In the genomic region with DNA sequence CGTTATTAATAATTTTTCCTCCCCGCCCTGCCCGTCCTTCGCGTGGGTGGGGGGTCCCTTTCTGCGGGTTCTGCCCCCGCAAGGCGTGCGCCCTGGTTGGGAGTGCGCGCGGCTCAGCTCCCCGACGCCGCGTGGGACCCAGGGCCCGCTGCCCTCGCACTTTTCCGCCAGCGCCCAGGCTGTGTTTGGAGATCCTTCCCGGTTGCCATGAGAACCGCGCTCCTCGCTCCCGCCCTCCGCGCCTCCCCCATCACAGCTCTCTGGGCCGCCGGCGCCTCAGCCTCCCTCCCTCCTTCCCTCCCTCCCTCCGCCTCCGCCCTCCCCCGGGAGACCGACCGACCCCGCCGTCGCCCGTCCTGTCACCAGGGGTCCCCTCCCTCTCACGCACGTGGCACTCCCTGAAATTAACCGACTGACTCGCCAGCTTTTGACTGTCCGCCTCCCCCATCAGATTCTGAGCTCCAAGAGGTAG, we compare ENCODE assay signal across 1 cellular context.
TF ChIP-seq lines count a peak whose summit lies in the region.

No MANE protein-coding gene starts in this region.

TF ChIP-seq in GM12878, 131 proteins besides CTCF, POLR2A, EP300 and RAD21 (continues in another document):
- TF ChIP-seq EED (IDR thresholded peaks at IDR 0.05; ENCODE audit: low read depth), result no peak
- TF ChIP-seq FOS (IDR thresholded peaks at IDR 0.05; ENCODE audit: borderline replicate concordance, extremely low read depth, insufficient read length), result no peak
- no peak for TF ChIP-seq NR2C1 (IDR thresholded peaks at IDR 0.05)
- no peak for TF ChIP-seq SIX5 (IDR thresholded peaks at IDR 0.05; ENCODE audit: low read depth, low read length, severe bottlenecking)
- TF ChIP-seq SMAD5 (IDR thresholded peaks at IDR 0.05; ENCODE audit: low read depth), result no peak
- no peak for TF ChIP-seq SIN3A (IDR thresholded peaks at IDR 0.05; ENCODE audit: low read depth, low read length)
- TF ChIP-seq MYC (IDR thresholded peaks at IDR 0.05; ENCODE audit: insufficient read depth, insufficient read length, insufficient replicate concordance, low read length, severe bottlenecking), result no peak
- peak; percentile 42 to 55; a peak in 2 of 4 replicates for TF ChIP-seq BHLHE40 (IDR thresholded peaks at IDR 0.05; ENCODE audit: borderline replicate concordance in 1 of 2, low read depth in 2 of 2, low read length in 1 of 2)
- TF ChIP-seq CUX1 (IDR thresholded peaks at IDR 0.05; ENCODE audit: insufficient replicate concordance, low read depth, low read length), result no peak
- no peak for TF ChIP-seq ZNF592 (IDR thresholded peaks at IDR 0.05)
- peak; percentile 58 for TF ChIP-seq CHD2 (IDR thresholded peaks at IDR 0.05; ENCODE audit: borderline replicate concordance, low read depth, low read length)
- TF ChIP-seq, protein P1, sequence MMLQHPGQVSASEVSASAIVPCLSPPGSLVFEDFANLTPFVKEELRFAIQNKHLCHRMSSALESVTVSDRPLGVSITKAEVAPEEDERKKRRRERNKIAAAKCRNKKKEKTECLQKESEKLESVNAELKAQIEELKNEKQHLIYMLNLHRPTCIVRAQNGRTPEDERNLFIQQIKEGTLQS (IDR thresholded peaks at IDR 0.05; ENCODE audit: borderline replicate concordance, extremely low read depth, low read depth, low read length), result no peak
- TF ChIP-seq CEBPB (IDR thresholded peaks at IDR 0.05; ENCODE audit: borderline replicate concordance in 1 of 2, low read depth in 2 of 2, low read length in 2 of 2), result no peak
- TF ChIP-seq POLR2AphosphoS5 (IDR thresholded peaks at IDR 0.05; ENCODE audit: low read length), result no peak
- no peak for TF ChIP-seq IRF4 (IDR thresholded peaks at IDR 0.05; ENCODE audit: low read depth, low read length)
- TF ChIP-seq PAX8 (IDR thresholded peaks at IDR 0.05), result no peak
- TF ChIP-seq SMARCA5 (IDR thresholded peaks at IDR 0.05), result no peak
- no peak for TF ChIP-seq PAX5 (IDR thresholded peaks at IDR 0.05; ENCODE audit: borderline replicate concordance, low read depth, low read length)
- no peak for TF ChIP-seq RELA (IDR thresholded peaks at IDR 0.05; ENCODE audit: borderline replicate concordance, partially characterized antibody)
- TF ChIP-seq POU2F2 (IDR thresholded peaks at IDR 0.05; ENCODE audit: borderline replicate concordance, low read depth, low read length), result no peak
- TF ChIP-seq CREB1 (IDR thresholded peaks at IDR 0.05; ENCODE audit: low read depth), result 0 out of 2 replicates have a peak, but pooled peaks have one; percentile 15
- TF ChIP-seq MTA3 (IDR thresholded peaks at IDR 0.05; ENCODE audit: borderline replicate concordance, low read length), result no peak
- TF ChIP-seq ZSCAN29 (IDR thresholded peaks at IDR 0.05), result no peak
- TF ChIP-seq, protein P2, sequence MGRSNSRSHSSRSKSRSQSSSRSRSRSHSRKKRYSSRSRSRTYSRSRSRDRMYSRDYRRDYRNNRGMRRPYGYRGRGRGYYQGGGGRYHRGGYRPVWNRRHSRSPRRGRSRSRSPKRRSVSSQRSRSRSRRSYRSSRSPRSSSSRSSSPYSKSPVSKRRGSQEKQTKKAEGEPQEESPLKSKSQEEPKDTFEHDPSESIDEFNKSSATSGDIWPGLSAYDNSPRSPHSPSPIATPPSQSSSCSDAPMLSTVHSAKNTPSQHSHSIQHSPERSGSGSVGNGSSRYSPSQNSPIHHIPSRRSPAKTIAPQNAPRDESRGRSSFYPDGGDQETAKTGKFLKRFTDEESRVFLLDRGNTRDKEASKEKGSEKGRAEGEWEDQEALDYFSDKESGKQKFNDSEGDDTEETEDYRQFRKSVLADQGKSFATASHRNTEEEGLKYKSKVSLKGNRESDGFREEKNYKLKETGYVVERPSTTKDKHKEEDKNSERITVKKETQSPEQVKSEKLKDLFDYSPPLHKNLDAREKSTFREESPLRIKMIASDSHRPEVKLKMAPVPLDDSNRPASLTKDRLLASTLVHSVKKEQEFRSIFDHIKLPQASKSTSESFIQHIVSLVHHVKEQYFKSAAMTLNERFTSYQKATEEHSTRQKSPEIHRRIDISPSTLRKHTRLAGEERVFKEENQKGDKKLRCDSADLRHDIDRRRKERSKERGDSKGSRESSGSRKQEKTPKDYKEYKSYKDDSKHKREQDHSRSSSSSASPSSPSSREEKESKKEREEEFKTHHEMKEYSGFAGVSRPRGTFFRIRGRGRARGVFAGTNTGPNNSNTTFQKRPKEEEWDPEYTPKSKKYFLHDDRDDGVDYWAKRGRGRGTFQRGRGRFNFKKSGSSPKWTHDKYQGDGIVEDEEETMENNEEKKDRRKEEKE (IDR thresholded peaks at IDR 0.05), result no peak
- no peak for TF ChIP-seq ZNF622 (IDR thresholded peaks at IDR 0.05)
- no peak for TF ChIP-seq STAT1 (conservative IDR thresholded peaks at IDR 0.05)
- TF ChIP-seq ETV6 (conservative IDR thresholded peaks at IDR 0.05 in 1 of 2, IDR thresholded peaks at IDR 0.05 in 1 of 2; ENCODE audit: borderline replicate concordance in 1 of 2, low read depth in 1 of 2), result no peak
- TF ChIP-seq NBN (IDR thresholded peaks at IDR 0.05), result no peak
- TF ChIP-seq JUND (IDR thresholded peaks at IDR 0.05; ENCODE audit: low read depth, low read length), result no peak
- TF ChIP-seq FOXM1 (IDR thresholded peaks at IDR 0.05; ENCODE audit: low read depth, low read length), result no peak
- no peak for TF ChIP-seq TAF1 (IDR thresholded peaks at IDR 0.05; ENCODE audit: borderline replicate concordance, low read depth, low read length)
- no peak for TF ChIP-seq CBX5 (IDR thresholded peaks at IDR 0.05; ENCODE audit: low read depth)
- TF ChIP-seq NFYA (IDR thresholded peaks at IDR 0.05; ENCODE audit: borderline replicate concordance, low read depth, low read length), result no peak
- no peak for TF ChIP-seq LARP7 (IDR thresholded peaks at IDR 0.05)
- no peak for TF ChIP-seq E4F1 (IDR thresholded peaks at IDR 0.05; ENCODE audit: borderline replicate concordance, partially characterized antibody)
- peak; percentile 82 for TF ChIP-seq MXI1 (IDR thresholded peaks at IDR 0.05; ENCODE audit: low read depth, low read length)
- no peak for TF ChIP-seq TBL1XR1 (IDR thresholded peaks at IDR 0.05; ENCODE audit: low read depth, low read length)
- TF ChIP-seq ZNF274 (IDR thresholded peaks at IDR 0.05; ENCODE audit: insufficient read depth, insufficient read length), result no peak
- no peak for TF ChIP-seq TCF3 (IDR thresholded peaks at IDR 0.05; ENCODE audit: borderline replicate concordance, insufficient read depth, low read depth, low read length)
- no peak for TF ChIP-seq EZH2 (IDR thresholded peaks at IDR 0.05; ENCODE audit: borderline replicate concordance, control insufficient read depth, low read depth, low read length)
- no peak for TF ChIP-seq NR2C2 (IDR thresholded peaks at IDR 0.05; ENCODE audit: borderline replicate concordance, control insufficient read depth, insufficient read length, low read depth)
- TF ChIP-seq, protein P3, sequence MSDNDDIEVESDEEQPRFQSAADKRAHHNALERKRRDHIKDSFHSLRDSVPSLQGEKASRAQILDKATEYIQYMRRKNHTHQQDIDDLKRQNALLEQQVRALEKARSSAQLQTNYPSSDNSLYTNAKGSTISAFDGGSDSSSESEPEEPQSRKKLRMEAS (IDR thresholded peaks at IDR 0.05; ENCODE audit: low read depth, low read length), result peak; percentile 19; the same call in 1 of the 2 replicates
- TF ChIP-seq HDGF (IDR thresholded peaks at IDR 0.05), result no peak
- TF ChIP-seq, protein P4, sequence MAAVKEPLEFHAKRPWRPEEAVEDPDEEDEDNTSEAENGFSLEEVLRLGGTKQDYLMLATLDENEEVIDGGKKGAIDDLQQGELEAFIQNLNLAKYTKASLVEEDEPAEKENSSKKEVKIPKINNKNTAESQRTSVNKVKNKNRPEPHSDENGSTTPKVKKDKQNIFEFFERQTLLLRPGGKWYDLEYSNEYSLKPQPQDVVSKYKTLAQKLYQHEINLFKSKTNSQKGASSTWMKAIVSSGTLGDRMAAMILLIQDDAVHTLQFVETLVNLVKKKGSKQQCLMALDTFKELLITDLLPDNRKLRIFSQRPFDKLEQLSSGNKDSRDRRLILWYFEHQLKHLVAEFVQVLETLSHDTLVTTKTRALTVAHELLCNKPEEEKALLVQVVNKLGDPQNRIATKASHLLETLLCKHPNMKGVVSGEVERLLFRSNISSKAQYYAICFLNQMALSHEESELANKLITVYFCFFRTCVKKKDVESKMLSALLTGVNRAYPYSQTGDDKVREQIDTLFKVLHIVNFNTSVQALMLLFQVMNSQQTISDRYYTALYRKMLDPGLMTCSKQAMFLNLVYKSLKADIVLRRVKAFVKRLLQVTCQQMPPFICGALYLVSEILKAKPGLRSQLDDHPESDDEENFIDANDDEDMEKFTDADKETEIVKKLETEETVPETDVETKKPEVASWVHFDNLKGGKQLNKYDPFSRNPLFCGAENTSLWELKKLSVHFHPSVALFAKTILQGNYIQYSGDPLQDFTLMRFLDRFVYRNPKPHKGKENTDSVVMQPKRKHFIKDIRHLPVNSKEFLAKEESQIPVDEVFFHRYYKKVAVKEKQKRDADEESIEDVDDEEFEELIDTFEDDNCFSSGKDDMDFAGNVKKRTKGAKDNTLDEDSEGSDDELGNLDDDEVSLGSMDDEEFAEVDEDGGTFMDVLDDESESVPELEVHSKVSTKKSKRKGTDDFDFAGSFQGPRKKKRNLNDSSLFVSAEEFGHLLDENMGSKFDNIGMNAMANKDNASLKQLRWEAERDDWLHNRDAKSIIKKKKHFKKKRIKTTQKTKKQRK (IDR thresholded peaks at IDR 0.05; ENCODE audit: low read depth, low read length), result no peak
- peak; percentile 55 for TF ChIP-seq MEF2B (IDR thresholded peaks at IDR 0.05; ENCODE audit: partially characterized antibody, poor library complexity, severe bottlenecking)
